18 cellular contexts compared by ENCODE assay signal in genomic region chr5:174806729-174807128, GRCh38.
"Had no signal": no experiment of that assay in that cellular context is flagged by ENCODE, and none has a peak within 500 bp of the region (broad histone marks: within the 10 kb centered on the region; RNA-seq: fewer than 3 reads in every experiment).

No MANE protein-coding gene starts in this region.

- DNase-seq: KBM-7, NCI-H1092, NCI-H1436, NCI-H187, NCI-H2029, NCI-H2081 treated with DMSO at 0.1 percent for 48 hours, NCI-H2171, NCI-H345, NCI-H446 treated with DMSO at 0.1 percent for 48 hours, NCI-H510A treated with DMSO at 0.1 percent for 48 hours, NCI-H526, PC-3, SHP77, SK-N-SH, SW 1271, T-cell had no signal

- H3K4me2 ChIP-seq: SK-N-SH had no signal

- ATAC-seq: Panc1, PC-3, T-cell had no signal

- H3K9ac ChIP-seq: SK-N-SH had no signal

- H3K9me3 ChIP-seq: SK-N-SH had no signal

- H3K27ac ChIP-seq: RWPE1 had no signal
